In the genomic region with DNA sequence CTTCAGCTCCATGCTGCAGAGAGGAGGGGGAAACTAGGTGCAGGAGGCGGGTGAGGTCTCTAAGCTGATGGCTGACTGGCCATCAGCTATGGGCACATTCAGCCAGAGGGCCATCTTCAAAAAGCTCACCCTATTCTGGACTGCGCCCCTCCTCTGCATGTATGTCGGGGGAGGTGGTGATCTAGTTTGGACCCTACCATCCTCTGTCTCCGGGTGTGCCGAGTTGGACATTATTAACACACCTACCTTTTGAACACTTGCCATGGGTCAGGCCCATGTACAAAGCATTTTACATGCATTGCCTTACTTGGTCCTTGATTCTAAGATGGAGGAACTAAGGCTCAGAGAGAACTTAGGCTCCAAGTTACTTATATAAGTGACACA, we compare ENCODE assay signal across 8 cellular contexts. TPM values are rescaled to one million over a fixed set of nuclear protein-coding genes. Genes with fewer than 3 reads are reported as not detected.
DNase-seq lines count a peak whose midpoint lies in the region; ATAC-seq, FAIRE-seq and TF ChIP-seq lines count a peak whose summit lies in the region.

No MANE protein-coding gene starts in this region.

- H3K9me3 ChIP-seq in Karpas-422 (ENCODE audit: low read length): no peaks in the 10 kb centered on the region
- no peaks in the 10 kb centered on the region for H3K9me3 ChIP-seq in small intestine (ENCODE audit: control insufficient read depth, low read depth)

- H3K4me1 ChIP-seq in Karpas-422 (ENCODE audit: low read length): peaks cover 26% of the 10 kb centered on the region
- peaks cover 3 to 4% of the 10 kb centered on the region in 2 donors for H3K4me1 ChIP-seq in small intestine (ENCODE audit: control insufficient read depth in 2 of 2, insufficient read depth in 1 of 2, low read depth in 1 of 2, low read length in 1 of 2)

- peaks cover 50% of the 10 kb centered on the region for H3K79me2 ChIP-seq in Karpas-422 (ENCODE audit: low read length)

- H3K9ac ChIP-seq in Karpas-422 (ENCODE audit: low read length): peak overlapping the region; percentile 97

- peak overlapping the region; percentile 95 to 96 for H3K27ac Mint-ChIP-seq in natural killer cell

- H3K27me3 ChIP-seq in Karpas-422 (ENCODE audit: low read length): no peaks in the 10 kb centered on the region
- H3K27me3 ChIP-seq in small intestine (ENCODE audit: control insufficient read depth in 2 of 2, insufficient read depth in 2 of 2, low read length in 2 of 2): no peaks in the 10 kb centered on the region

- no peaks in the 10 kb centered on the region for H3K9me2 ChIP-seq in Karpas-422 (replicated peaks; ENCODE audit: insufficient read depth, low read length)

- peak overlapping the region; percentile 86 for H3K4me2 ChIP-seq in Karpas-422 (ENCODE audit: low read depth, low read length, poor library complexity, severe bottlenecking)

- H3K4me1 Mint-ChIP-seq in natural killer cell: peaks cover 46 to 50% of the 10 kb centered on the region in 2 donors

- no peaks in the 10 kb centered on the region for H4K20me1 ChIP-seq in Karpas-422 (ENCODE audit: insufficient read depth, low read depth, low read length)

- H3K27ac ChIP-seq in Karpas-422 (ENCODE audit: low read length) (peak overlapping the region; percentile 61), small intestine (ENCODE audit: low read depth in 1 of 2, low read length in 1 of 2) (no peak overlapping the region)

- no peak for FAIRE-seq in small intestine (lab: Jason Lieb, UNC)

- H3K27me3 Mint-ChIP-seq in natural killer cell (ENCODE audit: low read depth in 2 of 2): no peaks in the 10 kb centered on the region

- TF ChIP-seq CTCF in AG10803 (conservative IDR thresholded peaks at IDR 0.05; ENCODE audit: low read length) (no peak), choroid plexus epithelial cell (conservative IDR thresholded peaks at IDR 0.05; ENCODE audit: low read depth, low read length) (no peak), natural killer cell (IDR thresholded peaks at IDR 0.05) (no peak)

- peak overlapping the region; percentile 86 for H3K4me3 ChIP-seq in AG10803 (ENCODE audit: low read length)
- peak overlapping the region; percentile 96 for H3K4me3 ChIP-seq in Karpas-422 (ENCODE audit: low read length)
- peak overlapping the region; percentile 81 for H3K4me3 ChIP-seq in choroid plexus epithelial cell (ENCODE audit: low read depth, low read length)
- H3K4me3 ChIP-seq in small intestine (ENCODE audit: low read depth in 1 of 2, low read length in 2 of 2): no peak overlapping the region

- peak overlapping the region; percentile 96 for H3K4me3 Mint-ChIP-seq in natural killer cell

- ATAC-seq in natural killer cell (no peak), GM19328 (IDR thresholded peaks at IDR 0.05; ENCODE audit: unreplicated experiment) (no peak)

- no peaks in the 10 kb centered on the region for H3K9me3 Mint-ChIP-seq in natural killer cell

- no peak for DNase-seq in AG10803 (ENCODE audit: low read depth)
- no peak for DNase-seq in Karpas-422
- no peak for DNase-seq in choroid plexus epithelial cell (ENCODE audit: low read depth)
- no peak for DNase-seq in natural killer cell
- no peak for DNase-seq in dermis blood vessel endothelial cell
- DNase-seq in small intestine: no peak
- no peak for DNase-seq in NCI-H1105 (lab: John Stamatoyannopoulos, UW)

- H3K36me3 Mint-ChIP-seq in natural killer cell: no peaks in the 10 kb centered on the region

- H3K36me3 ChIP-seq in Karpas-422 (ENCODE audit: insufficient read depth, low read length) (peaks cover 30% of the 10 kb centered on the region; the same call in 1 of the 2 replicates), small intestine (ENCODE audit: control insufficient read depth in 2 of 2, insufficient read depth in 2 of 2, low read length in 2 of 2) (peaks cover 0 to 8% of the 10 kb centered on the region in 2 donors)

- intact Hi-C loops in natural killer cell (cut with micrococcal nuclease): loop anchor here (5.0 kb wide), 1 partner anchor 81 kb away; the partner anchor contains the start of gene UQCC5

- 80 to 88% (median 84%) methylated on average over 5 of the region's 5 CpGs for WGBS in small intestine, 3 donors

- no peak overlapping the region for H2AFZ ChIP-seq in Karpas-422 (ENCODE audit: low read length)

RNA-seq across cellular contexts. Expression of gene NISCH, which starts 1.4 kb away (rescaled TPM):
- total RNA-seq in Karpas-422 (2014; rRNA removed; shearing (Covaris generic); ENCODE audit: low replicate concordance): 44.2 and 70.1 TPM in 2 replicates
- 100 to 1,000 TPM; 162 to 191 (median 175) TPM for total RNA-seq in natural killer cell
- 72.8 and 106 TPM in 2 replicates for total RNA-seq in dermis blood vessel endothelial cell
- 10 to 100 TPM; 25.9 to 29.1 (median 26.6) TPM for polyA plus RNA-seq in small intestine

RNA-seq across cellular contexts. Expression of gene TNNC1, which starts 3.0 kb away (rescaled TPM):
- 0.65 TPM in 1 of 2 replicates, not detected in the other for total RNA-seq in Karpas-422 (2014; rRNA removed; shearing (Covaris generic); ENCODE audit: low replicate concordance)
- 1 to 10 TPM in 2 of 3 donors, not detected in 1; 1.1 to 1.2 TPM for total RNA-seq in natural killer cell
- not detected in 2 replicates for total RNA-seq in dermis blood vessel endothelial cell
- 100 to 1,000 TPM in 1 of 3 donors, 1 to 10 TPM in 1, under 1 TPM in 1; 0.79 to 110 (median 9.6) TPM for polyA plus RNA-seq in small intestine

RNA-seq across cellular contexts. Expression of gene SEMA3G, which starts 11.9 kb away (rescaled TPM):
- 0.11 TPM in 1 of 2 replicates, not detected in the other for total RNA-seq in Karpas-422 (2014; rRNA removed; shearing (Covaris generic); ENCODE audit: low replicate concordance)
- total RNA-seq in natural killer cell (under 1 TPM in 2 of 3 donors, not detected in 1; 0.07 to 0.55 TPM), dermis blood vessel endothelial cell (30.5 and 30.9 TPM in 2 replicates)
- 10 to 100 TPM in 1 of 3 donors, 1 to 10 TPM in 1, under 1 TPM in 1; 0.67 to 30.4 (median 2.2) TPM for polyA plus RNA-seq in small intestine

RNA-seq across cellular contexts. Expression of gene STAB1, which starts 38.3 kb away (rescaled TPM):
- total RNA-seq in Karpas-422 (2014; rRNA removed; shearing (Covaris generic); ENCODE audit: low replicate concordance): not detected in 2 replicates
- total RNA-seq in natural killer cell (10 to 100 TPM in 1 of 3 donors, 1 to 10 TPM in 2; 1.8 to 26.5 (median 5.9) TPM), dermis blood vessel endothelial cell (462 and 464 TPM in 2 replicates)
- polyA plus RNA-seq in small intestine: 10 to 100 TPM in 1 of 3 donors, 1 to 10 TPM in 2; 2.0 to 72.1 (median 9.5) TPM

RNA-seq across cellular contexts. Expression of gene PHF7, which starts 46.3 kb away (rescaled TPM):
- 5.1 and 9.5 TPM in 2 replicates for total RNA-seq in Karpas-422 (2014; rRNA removed; shearing (Covaris generic); ENCODE audit: low replicate concordance)
- total RNA-seq in natural killer cell: 10 to 100 TPM; 10.9 to 13.5 (median 13.5) TPM
- 2.9 and 4.4 TPM in 2 replicates for total RNA-seq in dermis blood vessel endothelial cell
- polyA plus RNA-seq in small intestine: 10 to 100 TPM in 1 of 3 donors, 1 to 10 TPM in 2; 6.8 to 11.6 (median 8.9) TPM

Comparison
In these comparisons a context has a peak if more than half of its experiments do, and no peak if none do; other contexts are left out.
1. H3K4me3 ChIP-seq: peak in AG10803 (single experiment), Karpas-422 (single experiment) and choroid plexus epithelial cell (single experiment); none in small intestine (0 of 2).
2. RNA of gene SEMA3G, which starts 11.9 kb away (total RNA-seq): 30.5 to 30.9 TPM in dermis blood vessel endothelial cell; 0.07 to 0.55 TPM in natural killer cell and 0.11 TPM in Karpas-422; every median in the first group is over 10 times any median in the second.